In the genomic region with DNA sequence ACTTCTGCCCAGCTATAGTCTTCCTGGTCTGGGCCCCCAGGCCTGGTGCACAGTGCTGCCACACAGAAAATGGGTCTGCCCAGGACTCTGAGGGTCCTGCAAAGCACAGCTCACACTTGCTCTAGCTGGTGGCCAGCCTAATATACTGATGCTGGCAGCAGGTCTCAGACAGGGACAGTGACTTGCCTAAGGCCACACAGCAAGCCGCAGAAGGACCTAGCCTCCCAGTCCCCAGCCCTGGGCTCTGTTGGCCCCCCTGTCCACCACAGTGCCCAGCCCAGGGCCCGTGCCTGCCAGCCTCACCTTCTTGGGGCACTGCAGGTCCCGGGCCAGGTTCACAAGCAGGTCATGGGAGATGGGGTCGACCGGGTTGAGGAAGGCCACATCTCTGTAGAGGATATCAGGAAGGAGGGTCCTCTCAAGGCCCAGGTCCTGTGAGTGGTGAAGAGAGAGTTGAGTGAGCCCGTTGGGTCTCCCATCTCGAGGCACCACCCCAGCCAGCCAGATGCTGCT, we compare ENCODE assay signal across 22 cellular contexts. TPM values are rescaled to one million over a fixed set of nuclear protein-coding genes. Genes with fewer than 3 reads are reported as not detected.
DNase-seq lines count a peak whose midpoint lies in the region; ATAC-seq, FAIRE-seq and TF ChIP-seq lines count a peak whose summit lies in the region.
"Had no signal": no experiment of that assay in that cellular context is flagged by ENCODE, and none has a peak within 500 bp of the region (broad histone marks: within the 10 kb centered on the region; RNA-seq: fewer than 3 reads in every experiment).

No MANE protein-coding gene starts in this region.

- H3K9ac ChIP-seq in HepG2 (ENCODE audit: insufficient read depth, low read depth, low read length) = no peak overlapping the region
- H3K9ac ChIP-seq: KMS-11 had no signal

- H4K20me1 ChIP-seq in HepG2 (ENCODE audit: insufficient read depth, low read length) = no peaks in the 10 kb centered on the region

- H3K9me3 ChIP-seq in HepG2 (ENCODE audit: low read length) (no peaks in the 10 kb centered on the region), right lobe of liver (no peaks in the 10 kb centered on the region), stomach (no peaks in the 10 kb centered on the region)
- H3K9me3 ChIP-seq: BE2C had no signal

- in situ Hi-C loops in HepG2 (cut with HindIII; ENCODE audit: extremely low pct_ligation_motif_present, low pct_unique_long_range_greater_than_20kb) = loop anchor here (5.0 kb wide), 1 partner anchor 32 kb away; the partner anchor contains the start of genes GUCD1 and SNRPD3

- POLR2A ChIA-PET in HepG2 (lab: Yijun Ruan, JAX) = interaction anchor here (1.1 to 2.8 kb wide), 4 partner anchors 11 to 39 kb away, joined by 5 to 17 read pairs (median 8); no protein-coding TSS in a partner anchor

- H3K4me3 ChIP-seq in HepG2 (replicated peaks in 1 of 3; ENCODE audit: insufficient read depth in 1 of 3, low read depth in 2 of 3, low read length in 3 of 3) = no peak overlapping the region
- no peak overlapping the region for H3K4me3 ChIP-seq in right lobe of liver
- peak overlapping the region in 1 of 59 donors; percentile 52 for H3K4me3 ChIP-seq in dorsolateral prefrontal cortex
- H3K4me3 ChIP-seq in stomach = no peak overlapping the region

- no TSS peak for BruUV-seq in HepG2 (replicated peaks; lab: Mats Ljungman, UMichigan)

- no peaks in the 10 kb centered on the region; a peak in 1 of 5 replicates for H3K27me3 ChIP-seq in HepG2 (ENCODE audit: control insufficient read depth in 1 of 2, insufficient read depth in 2 of 2, low read length in 2 of 2)
- no peaks in the 10 kb centered on the region for H3K27me3 ChIP-seq in right lobe of liver
- H3K27me3 ChIP-seq in dorsolateral prefrontal cortex = no peaks in the 10 kb centered on the region
- H3K27me3 ChIP-seq in stomach = no peaks in the 10 kb centered on the region
- H3K27me3 ChIP-seq: BE2C had no signal

- peaks cover 10% of the 10 kb centered on the region for H3K79me2 ChIP-seq in HepG2 (ENCODE audit: insufficient read depth, low read length)

- no peak for DNase-seq in HepG2 (ENCODE audit: low spot score)
- no peak for DNase-seq in right lobe of liver
- DNase-seq in dorsolateral prefrontal cortex = no peak
- no peak for DNase-seq in stomach
- DNase-seq in Right ventricle myocardium superior = no peak
- no peak for DNase-seq in kidney glomerular epithelial cell (lab: John Stamatoyannopoulos, UW)
- DNase-seq: 8988T; ACHN; CD4-positive, CD25-positive, alpha-beta regulatory T cell; MM.1S; NCI-H1694; NCI-H2029 treated with DMSO at 0.1 percent for 48 hours; NCI-H2227 treated with DMSO at 0.1 percent for 48 hours; NCI-H526 treated with DMSO at 0.1 percent for 48 hours; SHP77 had no signal

- TF ChIP-seq EP300 in HepG2 (IDR thresholded peaks at IDR 0.05; ENCODE audit: low read depth in 2 of 2, low read length in 2 of 2) = no peak
- TF ChIP-seq EP300 in HepG2 (CRISPR knock-in tag; IDR thresholded peaks at IDR 0.05; ENCODE audit: borderline replicate concordance) = no peak
- TF ChIP-seq EP300 in stomach (IDR thresholded peaks at IDR 0.05) = no peak

- TF ChIP-seq POLR2A in HepG2 (IDR thresholded peaks at IDR 0.05; ENCODE audit: insufficient read depth in 1 of 2, low read depth in 2 of 2, low read length in 2 of 2) (peak in 1 of 2 experiments; percentile 25; a peak in 1 of 4 replicates), right lobe of liver (IDR thresholded peaks at IDR 0.05) (no peak), stomach (IDR thresholded peaks at IDR 0.05) (no peak)

- CTCF ChIA-PET in HepG2 (lab: Yijun Ruan, JAX; ENCODE audit: low intra/inter-chr PET ratio, low total read pairs) = no interaction called here

- no peak for ATAC-seq in HepG2
- no peak for ATAC-seq in right lobe of liver
- ATAC-seq in GM21447 (IDR thresholded peaks at IDR 0.05; ENCODE audit: unreplicated experiment) = no peak
- ATAC-seq in activated CD4-positive, CD25-positive, alpha-beta regulatory T cell treated with anti-CD3 and anti-CD28 coated beads, Interleukin-2, amount 50 U/mL, for 24 hours = no peak
- no peak for ATAC-seq in Right ventricle myocardium superior (ENCODE audit: poor library complexity)

- H3K4me2 ChIP-seq in HepG2 (ENCODE audit: low read depth, low read length) = no peak overlapping the region; the same call in 1 of the 2 replicates
- H3K4me2 ChIP-seq: KMS-11 had no signal

- H2AFZ ChIP-seq in HepG2 (ENCODE audit: low read length) = no peak overlapping the region

- TF ChIP-seq CTCF in HepG2 (CRISPR knock-in tag; IDR thresholded peaks at IDR 0.05) (no peak), right lobe of liver (IDR thresholded peaks at IDR 0.05) (no peak), dorsolateral prefrontal cortex (IDR thresholded peaks at IDR 0.05 in 54 of 56, conservative IDR thresholded peaks at IDR 0.05 in 2 of 56; ENCODE audit: low read depth in 1 of 56, partially characterized antibody in 56 of 56) (no peak), stomach (IDR thresholded peaks at IDR 0.05) (no peak)

- intact Hi-C loops in HepG2 (cut with micrococcal nuclease; ENCODE audit: unreplicated experiment) (no loop called here), right lobe of liver (cut with DNase I) (no loop called here), dorsolateral prefrontal cortex (cut with DNase I) (loop anchor here in 1 of 2 donors (2.0 kb wide), 1 partner anchor 35 kb away; the partner anchor contains the start of genes GUCD1 and SNRPD3), stomach (cut with DNase I; ENCODE audit: low total_unique reads) (no loop called here), Right ventricle myocardium superior (cut with DNase I) (no loop called here)

- H3K36me3 ChIP-seq in HepG2 (replicated peaks in 1 of 2; ENCODE audit: control insufficient read depth in 1 of 2, insufficient read depth in 2 of 2, low read length in 2 of 2) (peaks cover 8 to 19% of the 10 kb centered on the region in 2 experiments; a peak in 4 of 5 replicates), right lobe of liver (peaks cover 0 to 15% (median 0%) of the 10 kb centered on the region in 4 donors), stomach (peaks cover 0 to 51% (median 45%) of the 10 kb centered on the region in 4 donors)
- H3K36me3 ChIP-seq: BE2C had no signal

- FAIRE-seq in HepG2 (lab: Jason Lieb, UNC) = no peak
- FAIRE-seq: D721Med, GM19239, H54 had no signal

- no peak for TF ChIP-seq RAD21 in HepG2 (CRISPR knock-in tag; IDR thresholded peaks at IDR 0.05)

- H3K27ac ChIP-seq in HepG2 (ENCODE audit: extremely low read length, insufficient read depth, low read length) (no peak overlapping the region), right lobe of liver (no peak overlapping the region), dorsolateral prefrontal cortex (peak overlapping the region in 51 of 59 donors; percentile 36 to 90 (median 82)), stomach (peak overlapping the region in 3 of 5 donors; percentile 10 to 67 (median 44))
- H3K27ac ChIP-seq: KMS-11 had no signal

- H3K4me1 ChIP-seq in HepG2 (ENCODE audit: insufficient read depth, low read length) (peaks cover 79% of the 10 kb centered on the region), right lobe of liver (peaks cover 0 to 14% (median 6%) of the 10 kb centered on the region in 4 donors), stomach (peaks cover 17 to 71% (median 52%) of the 10 kb centered on the region in 4 donors)

- WGBS in HepG2 (ENCODE audit: low lambda C conversion rate) = 94% methylated on average over 6 of the region's 7 CpGs
- 80% methylated on average over 2 of the region's 7 CpGs for WGBS in right lobe of liver (ENCODE audit: insufficient coverage, low coverage, low lambda C conversion rate, missing lambda C conversion rate)
- WGBS in stomach, 5 donors = 56 to 86% (median 73%) methylated on average over 7 of the region's 7 CpGs

RNA-seq across cellular contexts. Expression of gene LRRC75B, which starts 3.3 kb away (rescaled TPM):
- total RNA-seq in HepG2 (2016; rRNA removed; fragmentation: Illumina TruSeq; extraction: Trizol) = 5.7 and 11.8 TPM in 2 replicates
- total RNA-seq in HepG2 (2016; cell fraction: cytosol; rRNA removed; fragmentation: Illumina TruSeq; extraction: Trizol; ENCODE audit: low read depth) = 14.2 and 14.4 TPM in 2 replicates
- 5.6 and 12.5 TPM in 2 replicates for total RNA-seq in HepG2 (2016; cell fraction: insoluble cytoplasmic fraction; rRNA removed; fragmentation: Illumina TruSeq; extraction: Trizol)
- total RNA-seq in HepG2 (2016; cell fraction: membrane; rRNA removed; fragmentation: Illumina TruSeq; extraction: Trizol) = 14.8 and 16.4 TPM in 2 replicates
- 10.7 and 13.7 TPM in 2 replicates for total RNA-seq in HepG2 (2016; cell fraction: nucleus; rRNA removed; fragmentation: Illumina TruSeq; extraction: Trizol)
- polyA plus RNA-seq in HepG2 (2011; rRNA removed) = 34.8 and 48.8 TPM in 2 replicates
- polyA plus RNA-seq in HepG2 (2011; cell fraction: cytosol; rRNA removed) = 18.6 and 35.0 TPM in 2 replicates
- polyA plus RNA-seq in HepG2 (2011; cell fraction: nucleus; rRNA removed) = 225 and 265 TPM in 2 replicates
- 19.0 and 24.1 TPM in 2 replicates for polyA plus RNA-seq in HepG2 (2012)
- 15.3 and 17.1 TPM in 2 replicates for polyA plus RNA-seq in HepG2 (2016; cell fraction: cytosol; fragmentation: Illumina TruSeq; extraction: Trizol; ENCODE audit: low read depth)
- polyA plus RNA-seq in HepG2 (2016; cell fraction: insoluble cytoplasmic fraction; fragmentation: Illumina TruSeq; extraction: Trizol; ENCODE audit: low read depth) = 8.8 and 9.2 TPM in 2 replicates
- 17.8 and 17.9 TPM in 2 replicates for polyA plus RNA-seq in HepG2 (2016; cell fraction: membrane; fragmentation: Illumina TruSeq; extraction: Trizol; ENCODE audit: low read depth)
- polyA plus RNA-seq in HepG2 (2016; cell fraction: nucleus; fragmentation: Illumina TruSeq; extraction: Trizol; ENCODE audit: insufficient read depth, low read depth) = 32.8 and 35.7 TPM in 2 replicates
- 24.5 TPM in 1 of 2 replicates, not detected in the other for polyA minus RNA-seq in HepG2 (2011; rRNA and poly(A)+ RNA removed; ENCODE audit: low replicate concordance)
- polyA minus RNA-seq in HepG2 (2011; cell fraction: cytosol; rRNA and poly(A)+ RNA removed) = 5.7 and 8.9 TPM in 2 replicates
- 13.3 and 13.4 TPM in 2 replicates for polyA minus RNA-seq in HepG2 (2011; cell fraction: nucleus; rRNA and poly(A)+ RNA removed)
- total RNA-seq in right lobe of liver = 10 to 100 TPM; 11.8 to 28.0 (median 21.5) TPM
- 10 to 100 TPM in 111 of 120 experiments, 1 to 10 TPM in 9; 6.4 to 27.7 (median 13.8) TPM for total RNA-seq in dorsolateral prefrontal cortex
- 10 to 100 TPM in 4 of 5 donors, 1 to 10 TPM in 1; 7.2 to 31.7 (median 24.8) TPM for total RNA-seq in stomach
- 10 to 100 TPM in 2 of 3 donors, 1 to 10 TPM in 1; 8.6 to 28.5 (median 26.1) TPM for polyA plus RNA-seq in stomach
- 5.0 TPM for total RNA-seq in Right ventricle myocardium superior
- total RNA-seq: CD4-positive, CD25-positive, alpha-beta regulatory T cell had no signal

RNA-seq across cellular contexts. Expression of gene GGT1, which starts 13.4 kb away (rescaled TPM):
- total RNA-seq in HepG2 (2016; rRNA removed; fragmentation: Illumina TruSeq; extraction: Trizol) = 11.6 and 29.9 TPM in 2 replicates
- 6.9 and 7.0 TPM in 2 replicates for total RNA-seq in HepG2 (2016; cell fraction: cytosol; rRNA removed; fragmentation: Illumina TruSeq; extraction: Trizol; ENCODE audit: low read depth)
- total RNA-seq in HepG2 (2016; cell fraction: insoluble cytoplasmic fraction; rRNA removed; fragmentation: Illumina TruSeq; extraction: Trizol) = 14.5 and 27.5 TPM in 2 replicates
- total RNA-seq in HepG2 (2016; cell fraction: membrane; rRNA removed; fragmentation: Illumina TruSeq; extraction: Trizol) = 8.2 and 14.5 TPM in 2 replicates
- total RNA-seq in HepG2 (2016; cell fraction: nucleus; rRNA removed; fragmentation: Illumina TruSeq; extraction: Trizol) = 30.4 and 31.0 TPM in 2 replicates
- 103 and 150 TPM in 2 replicates for polyA plus RNA-seq in HepG2 (2011; rRNA removed)
- 81.5 and 120 TPM in 2 replicates for polyA plus RNA-seq in HepG2 (2011; cell fraction: cytosol; rRNA removed)
- polyA plus RNA-seq in HepG2 (2011; cell fraction: nucleus; rRNA removed) = 371 and 443 TPM in 2 replicates
- 45.9 and 52.6 TPM in 2 replicates for polyA plus RNA-seq in HepG2 (2012)
- 8.9 and 10.2 TPM in 2 replicates for polyA plus RNA-seq in HepG2 (2016; cell fraction: cytosol; fragmentation: Illumina TruSeq; extraction: Trizol; ENCODE audit: low read depth)
- polyA plus RNA-seq in HepG2 (2016; cell fraction: insoluble cytoplasmic fraction; fragmentation: Illumina TruSeq; extraction: Trizol; ENCODE audit: low read depth) = 15.2 and 17.2 TPM in 2 replicates
- polyA plus RNA-seq in HepG2 (2016; cell fraction: membrane; fragmentation: Illumina TruSeq; extraction: Trizol; ENCODE audit: low read depth) = 11.3 and 13.6 TPM in 2 replicates
- polyA plus RNA-seq in HepG2 (2016; cell fraction: nucleus; fragmentation: Illumina TruSeq; extraction: Trizol; ENCODE audit: insufficient read depth, low read depth) = 74.0 and 82.3 TPM in 2 replicates
- 7.2 and 119 TPM in 2 replicates for polyA minus RNA-seq in HepG2 (2011; rRNA and poly(A)+ RNA removed; ENCODE audit: low replicate concordance)
- polyA minus RNA-seq in HepG2 (2011; cell fraction: cytosol; rRNA and poly(A)+ RNA removed) = 46.0 and 49.6 TPM in 2 replicates
- polyA minus RNA-seq in HepG2 (2011; cell fraction: nucleus; rRNA and poly(A)+ RNA removed) = 35.4 and 41.2 TPM in 2 replicates
- 100 to 1,000 TPM in 5 of 6 experiments, 10 to 100 TPM in 1; 97.6 to 154 (median 140) TPM for total RNA-seq in right lobe of liver
- total RNA-seq in dorsolateral prefrontal cortex = 10 to 100 TPM in 107 of 120 experiments, 1 to 10 TPM in 13; 6.2 to 29.0 (median 13.6) TPM
- 10 to 100 TPM in 3 of 5 donors, 1 to 10 TPM in 2; 5.3 to 24.3 (median 17.4) TPM for total RNA-seq in stomach
- polyA plus RNA-seq in stomach = 10 to 100 TPM; 21.5 to 87.1 (median 26.6) TPM
- total RNA-seq in Right ventricle myocardium superior = 1.5 TPM

RNA-seq across cellular contexts. Expression of gene SNRPD3, which starts 33.8 kb away (rescaled TPM):
- total RNA-seq in HepG2 (2016; rRNA removed; fragmentation: Illumina TruSeq; extraction: Trizol) = 209 and 287 TPM in 2 replicates
- total RNA-seq in HepG2 (2016; cell fraction: cytosol; rRNA removed; fragmentation: Illumina TruSeq; extraction: Trizol; ENCODE audit: low read depth) = 29.0 and 31.7 TPM in 2 replicates
- total RNA-seq in HepG2 (2016; cell fraction: insoluble cytoplasmic fraction; rRNA removed; fragmentation: Illumina TruSeq; extraction: Trizol) = 214 and 298 TPM in 2 replicates
- 35.4 and 36.1 TPM in 2 replicates for total RNA-seq in HepG2 (2016; cell fraction: membrane; rRNA removed; fragmentation: Illumina TruSeq; extraction: Trizol)
- 83.7 and 87.5 TPM in 2 replicates for total RNA-seq in HepG2 (2016; cell fraction: nucleus; rRNA removed; fragmentation: Illumina TruSeq; extraction: Trizol)
- 107 and 110 TPM in 2 replicates for polyA plus RNA-seq in HepG2 (2011; rRNA removed)
- polyA plus RNA-seq in HepG2 (2011; cell fraction: cytosol; rRNA removed) = 278 and 291 TPM in 2 replicates
- 55.5 and 61.4 TPM in 2 replicates for polyA plus RNA-seq in HepG2 (2011; cell fraction: nucleus; rRNA removed)
- 178 and 251 TPM in 2 replicates for polyA plus RNA-seq in HepG2 (2012)
- polyA plus RNA-seq in HepG2 (2016; cell fraction: cytosol; fragmentation: Illumina TruSeq; extraction: Trizol; ENCODE audit: low read depth) = 35.3 and 40.6 TPM in 2 replicates
- polyA plus RNA-seq in HepG2 (2016; cell fraction: insoluble cytoplasmic fraction; fragmentation: Illumina TruSeq; extraction: Trizol; ENCODE audit: low read depth) = 420 and 438 TPM in 2 replicates
- polyA plus RNA-seq in HepG2 (2016; cell fraction: membrane; fragmentation: Illumina TruSeq; extraction: Trizol; ENCODE audit: low read depth) = 35.8 and 37.4 TPM in 2 replicates
- 132 and 146 TPM in 2 replicates for polyA plus RNA-seq in HepG2 (2016; cell fraction: nucleus; fragmentation: Illumina TruSeq; extraction: Trizol; ENCODE audit: insufficient read depth, low read depth)
- polyA minus RNA-seq in HepG2 (2011; rRNA and poly(A)+ RNA removed; ENCODE audit: low replicate concordance) = 134 and 369 TPM in 2 replicates
- 72.3 and 74.0 TPM in 2 replicates for polyA minus RNA-seq in HepG2 (2011; cell fraction: cytosol; rRNA and poly(A)+ RNA removed)
- polyA minus RNA-seq in HepG2 (2011; cell fraction: nucleus; rRNA and poly(A)+ RNA removed) = 83.2 and 93.4 TPM in 2 replicates
- total RNA-seq in right lobe of liver = 100 to 1,000 TPM in 2 of 6 experiments, 10 to 100 TPM in 4; 43.3 to 180 (median 53.4) TPM
- 10 to 100 TPM; 35.6 to 96.2 (median 63.6) TPM for total RNA-seq in dorsolateral prefrontal cortex
- total RNA-seq in stomach = 100 to 1,000 TPM in 4 of 5 donors, 10 to 100 TPM in 1; 75.6 to 153 (median 121) TPM
- 100 to 1,000 TPM; 101 to 144 (median 109) TPM for polyA plus RNA-seq in stomach
- 63.1 TPM for total RNA-seq in Right ventricle myocardium superior

RNA-seq across cellular contexts. Expression of gene GUCD1, which starts 34.6 kb away (rescaled TPM):
- total RNA-seq in HepG2 (2016; rRNA removed; fragmentation: Illumina TruSeq; extraction: Trizol) (125 and 128 TPM in 2 replicates), right lobe of liver (100 to 1,000 TPM in 5 of 6 experiments, 10 to 100 TPM in 1; 94.0 to 281 (median 213) TPM), dorsolateral prefrontal cortex (10 to 100 TPM; 22.1 to 69.1 (median 37.8) TPM), stomach (100 to 1,000 TPM; 120 to 196 (median 171) TPM), Right ventricle myocardium superior (291 TPM)
- 57.0 and 62.1 TPM in 2 replicates for total RNA-seq in HepG2 (2016; cell fraction: cytosol; rRNA removed; fragmentation: Illumina TruSeq; extraction: Trizol; ENCODE audit: low read depth)
- 114 and 129 TPM in 2 replicates for total RNA-seq in HepG2 (2016; cell fraction: insoluble cytoplasmic fraction; rRNA removed; fragmentation: Illumina TruSeq; extraction: Trizol)
- 156 and 159 TPM in 2 replicates for total RNA-seq in HepG2 (2016; cell fraction: membrane; rRNA removed; fragmentation: Illumina TruSeq; extraction: Trizol)
- total RNA-seq in HepG2 (2016; cell fraction: nucleus; rRNA removed; fragmentation: Illumina TruSeq; extraction: Trizol) = 69.6 and 73.3 TPM in 2 replicates
- polyA plus RNA-seq in HepG2 (2011; rRNA removed) (245 and 282 TPM in 2 replicates), stomach (100 to 1,000 TPM in 2 of 3 donors, 10 to 100 TPM in 1; 87.4 to 165 (median 110) TPM)
- 177 and 210 TPM in 2 replicates for polyA plus RNA-seq in HepG2 (2011; cell fraction: cytosol; rRNA removed)
- 217 and 220 TPM in 2 replicates for polyA plus RNA-seq in HepG2 (2011; cell fraction: nucleus; rRNA removed)
- 123 and 145 TPM in 2 replicates for polyA plus RNA-seq in HepG2 (2012)
- polyA plus RNA-seq in HepG2 (2016; cell fraction: cytosol; fragmentation: Illumina TruSeq; extraction: Trizol; ENCODE audit: low read depth) = 33.4 and 34.1 TPM in 2 replicates
- 101 and 109 TPM in 2 replicates for polyA plus RNA-seq in HepG2 (2016; cell fraction: insoluble cytoplasmic fraction; fragmentation: Illumina TruSeq; extraction: Trizol; ENCODE audit: low read depth)
- 91.3 and 96.0 TPM in 2 replicates for polyA plus RNA-seq in HepG2 (2016; cell fraction: membrane; fragmentation: Illumina TruSeq; extraction: Trizol; ENCODE audit: low read depth)
- 119 and 131 TPM in 2 replicates for polyA plus RNA-seq in HepG2 (2016; cell fraction: nucleus; fragmentation: Illumina TruSeq; extraction: Trizol; ENCODE audit: insufficient read depth, low read depth)
- polyA minus RNA-seq in HepG2 (2011; rRNA and poly(A)+ RNA removed; ENCODE audit: low replicate concordance) = 194 and 636 TPM in 2 replicates
- 178 and 203 TPM in 2 replicates for polyA minus RNA-seq in HepG2 (2011; cell fraction: cytosol; rRNA and poly(A)+ RNA removed)
- 53.7 and 80.4 TPM in 2 replicates for polyA minus RNA-seq in HepG2 (2011; cell fraction: nucleus; rRNA and poly(A)+ RNA removed)

Comparison
In these comparisons a context has a peak if more than half of its experiments do, and no peak if none do; other contexts are left out.
1. H3K27ac ChIP-seq: peak in dorsolateral prefrontal cortex (51 of 59) and stomach (3 of 5); none in HepG2 (single experiment) and right lobe of liver (0 of 3).